Comparison of ENCODE assay signal across 7 cellular contexts in the genomic region with DNA sequence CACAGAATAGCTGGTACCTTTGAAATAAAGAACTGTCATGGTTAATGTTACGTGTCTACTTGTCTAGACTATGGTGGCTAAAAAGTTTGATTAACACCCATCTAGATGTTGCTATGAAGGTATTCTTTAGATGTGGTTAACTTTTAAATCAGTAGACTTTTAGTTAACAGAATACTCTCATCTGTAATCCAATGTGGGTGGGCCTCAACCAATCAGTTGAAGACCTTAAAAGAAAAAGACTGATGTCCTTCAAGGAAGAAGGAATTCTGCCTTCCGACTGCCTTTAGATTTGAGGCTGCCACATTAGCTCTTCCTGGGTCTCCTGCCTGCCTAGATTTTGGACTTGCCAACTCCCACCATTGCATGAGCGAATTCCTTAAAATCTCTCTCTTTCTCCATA.
"Had no signal": no experiment of that assay in that cellular context is flagged by ENCODE, and none has a peak within 500 bp of the region (broad histone marks: within the 10 kb centered on the region; RNA-seq: fewer than 3 reads in every experiment).

No MANE protein-coding gene starts in this region.

- DNase-seq: IMR-90, KBM-7, KG1 had no signal

- H3K27ac ChIP-seq: HL-60, KMS-11 had no signal

- H3K4me2 ChIP-seq: KMS-11 had no signal

- ATAC-seq: HepG2 had no signal

- FAIRE-seq: HepG2, HTR-8/SVneo had no signal

- H3K9ac ChIP-seq: KMS-11 had no signal
